9 cellular contexts compared by ENCODE assay signal in genomic region chr9:16704489-16705111, GRCh38.
DNase-seq lines count a peak whose midpoint lies in the region; ATAC-seq and TF ChIP-seq lines count a peak whose summit lies in the region.
"Had no signal": no experiment of that assay in that cellular context is flagged by ENCODE, and none has a peak within 500 bp of the region (broad histone marks: within the 10 kb centered on the region; RNA-seq: fewer than 3 reads in every experiment).

No MANE protein-coding gene starts in this region.

- H3K9me3 Mint-ChIP-seq in activated CD8-positive, alpha-beta T cell treated with anti-CD3 and anti-CD28 coated beads, Interleukin-2, amount 10 ng/mL, durations not matched to agents 7 days and 5 days (ENCODE audit: insufficient read depth), result no peaks in the 10 kb centered on the region

- H3K27ac Mint-ChIP-seq in activated CD8-positive, alpha-beta T cell treated with anti-CD3 and anti-CD28 coated beads, Interleukin-2, amount 10 ng/mL, durations not matched to agents 7 days and 5 days, result no peak overlapping the region

- H3K4me3 Mint-ChIP-seq in activated CD8-positive, alpha-beta T cell treated with anti-CD3 and anti-CD28 coated beads, Interleukin-2, amount 10 ng/mL, durations not matched to agents 7 days and 5 days, result no peak overlapping the region

- TF ChIP-seq CTCF in left lung (IDR thresholded peaks at IDR 0.05), result no peak
- TF ChIP-seq CTCF in thoracic aorta (IDR thresholded peaks at IDR 0.05), result no peak

- no peaks in the 10 kb centered on the region for H3K36me3 Mint-ChIP-seq in activated CD8-positive, alpha-beta T cell treated with anti-CD3 and anti-CD28 coated beads, Interleukin-2, amount 10 ng/mL, durations not matched to agents 7 days and 5 days (ENCODE audit: low read depth)

- no peaks in the 10 kb centered on the region for H3K9me3 ChIP-seq in HUES6 (ENCODE audit: control insufficient read depth, insufficient read depth, low read depth, low read length)
- H3K9me3 ChIP-seq in duodenal mucosa (ENCODE audit: control insufficient read depth in 1 of 2, low read length in 2 of 2), result no peaks in the 10 kb centered on the region
- H3K9me3 ChIP-seq in left lung, result no peaks in the 10 kb centered on the region
- no peaks in the 10 kb centered on the region for H3K9me3 ChIP-seq in thoracic aorta

- peak overlapping the region; percentile 71 for H3K9ac ChIP-seq in HUES6 (ENCODE audit: low read length)
- H3K9ac ChIP-seq in duodenal mucosa (ENCODE audit: low read depth in 1 of 2, low read length in 2 of 2), result no peak overlapping the region

- H3K36me3 ChIP-seq in HUES6 (ENCODE audit: control insufficient read depth, insufficient read depth, low read length), result no peaks in the 10 kb centered on the region
- H3K36me3 ChIP-seq in duodenal mucosa (ENCODE audit: control insufficient read depth in 1 of 2, insufficient read depth in 2 of 2, low read length in 2 of 2), result no peaks in the 10 kb centered on the region
- H3K36me3 ChIP-seq in left lung, result no peaks in the 10 kb centered on the region
- no peaks in the 10 kb centered on the region for H3K36me3 ChIP-seq in thoracic aorta

- POLR2A ChIA-PET in activated CD8-positive, alpha-beta T cell treated with anti-CD3 and anti-CD28 coated beads, Interleukin-2, amount 10 ng/mL, durations not matched to agents 7 days and 5 days (lab: Charles Lee), result no interaction called here

- no peaks in the 10 kb centered on the region for H3K27me3 Mint-ChIP-seq in activated CD8-positive, alpha-beta T cell treated with anti-CD3 and anti-CD28 coated beads, Interleukin-2, amount 10 ng/mL, durations not matched to agents 7 days and 5 days (ENCODE audit: low read depth)

- CTCF ChIA-PET in activated CD8-positive, alpha-beta T cell treated with anti-CD3 and anti-CD28 coated beads, Interleukin-2, amount 10 ng/mL, durations not matched to agents 7 days and 5 days (lab: Charles Lee), result no interaction called here

- H3K27me3 ChIP-seq in HUES6 (ENCODE audit: control insufficient read depth, insufficient read depth, low read length) (no peaks in the 10 kb centered on the region), duodenal mucosa (ENCODE audit: control insufficient read depth in 1 of 2, insufficient read depth in 2 of 2, low read length in 2 of 2) (no peaks in the 10 kb centered on the region), left lung (no peaks in the 10 kb centered on the region), thoracic aorta (replicated peaks; ENCODE audit: insufficient read depth) (no peaks in the 10 kb centered on the region)

- no peaks in the 10 kb centered on the region for H3K4me1 Mint-ChIP-seq in activated CD8-positive, alpha-beta T cell treated with anti-CD3 and anti-CD28 coated beads, Interleukin-2, amount 10 ng/mL, durations not matched to agents 7 days and 5 days (ENCODE audit: low read depth)

- DNase-seq in left lung (peak; percentile 52 to 71), thoracic aorta (ENCODE audit: low spot score) (peak; percentile 24), T-helper 2 cell (no peak)
- no peak for DNase-seq in activated CD8-positive, alpha-beta T cell treated with anti-CD3 and anti-CD28 coated beads, Interleukin-2, amount 10 ng/mL, durations not matched to agents 7 days and 5 days

- peak overlapping the region; percentile 28 for H3K4me3 ChIP-seq in HUES6 (ENCODE audit: low read depth, low read length)
- no peak overlapping the region for H3K4me3 ChIP-seq in duodenal mucosa (ENCODE audit: low read depth in 1 of 2, low read length in 2 of 2)
- H3K4me3 ChIP-seq in left lung, result no peak overlapping the region
- H3K4me3 ChIP-seq in thoracic aorta, result peak overlapping the region; percentile 73

- intact Hi-C loops in left lung (cut with DNase I), result no loop called here

- peak; percentile 70 for ATAC-seq in left lung
- ATAC-seq in thoracic aorta (ENCODE audit: insufficient number of reproducible peaks, low FRiP score, low read depth), result peak; percentile 6
- no peak for ATAC-seq in HG02852 (IDR thresholded peaks at IDR 0.05; ENCODE audit: unreplicated experiment)
- ATAC-seq in activated CD8-positive, alpha-beta T cell treated with anti-CD3 and anti-CD28 coated beads, Interleukin-2, amount 10 ng/mL, durations not matched to agents 7 days and 5 days, result no peak
- ATAC-seq in GM21367 (IDR thresholded peaks at IDR 0.05; ENCODE audit: unreplicated experiment), result no peak

- peaks cover 52% of the 10 kb centered on the region for H3K4me1 ChIP-seq in HUES6 (ENCODE audit: control insufficient read depth, insufficient read depth, low read length)
- H3K4me1 ChIP-seq in duodenal mucosa (ENCODE audit: control insufficient read depth in 1 of 2, insufficient read depth in 2 of 2, low read length in 2 of 2), result no peaks in the 10 kb centered on the region
- H3K4me1 ChIP-seq in left lung, result peaks cover 0 to 13% of the 10 kb centered on the region in 2 donors
- peaks cover 21 to 57% of the 10 kb centered on the region in 2 donors for H3K4me1 ChIP-seq in thoracic aorta (ENCODE audit: control insufficient read depth in 1 of 2, low read depth in 2 of 2)

- peak overlapping the region; percentile 7; the same call in 1 of the 2 replicates for H3K27ac ChIP-seq in HUES6 (ENCODE audit: low read depth, low read length)
- H3K27ac ChIP-seq in duodenal mucosa (ENCODE audit: low read depth, low read length), result peak overlapping the region; percentile 3
- H3K27ac ChIP-seq in left lung, result peak overlapping the region; percentile 64 to 82
- peak overlapping the region; percentile 90 to 94 for H3K27ac ChIP-seq in thoracic aorta
- H3K27ac ChIP-seq: HL-60 had no signal

Comparison
In these comparisons a context has a peak if more than half of its experiments do, and no peak if none do; other contexts are left out.
1. H3K27ac ChIP-seq: peak in every context shown above with its lines; median percentile 92 in thoracic aorta; 73 in left lung; 7 in HUES6; 3 in duodenal mucosa.
2. H3K4me3 ChIP-seq: peak in HUES6 (single experiment) and thoracic aorta (single experiment); none in duodenal mucosa (0 of 2) and left lung (0 of 2).
3. ATAC-seq: peak in left lung (single experiment) and thoracic aorta (single experiment); none in HG02852 (single experiment), activated CD8-positive, alpha-beta T cell treated with anti-CD3 and anti-CD28 coated beads, Interleukin-2, amount 10 ng/mL, durations not matched to agents 7 days and 5 days (single experiment) and GM21367 (single experiment).
4. DNase-seq: peak in left lung (2 of 2) and thoracic aorta (single experiment); none in activated CD8-positive, alpha-beta T cell treated with anti-CD3 and anti-CD28 coated beads, Interleukin-2, amount 10 ng/mL, durations not matched to agents 7 days and 5 days (single experiment) and T-helper 2 cell (0 of 5).